8 cellular contexts compared by ENCODE assay signal in genomic region chr3:189324538-189325138, GRCh38.
DNase-seq lines count a peak whose midpoint lies in the region; ATAC-seq lines count a peak whose summit lies in the region.

No MANE protein-coding gene starts in this region.

- H3K27me3 Mint-ChIP-seq in activated CD8-positive, alpha-beta T cell treated with anti-CD3 and anti-CD28 coated beads, Interleukin-2, amount 10 ng/mL, durations not matched to agents 7 days and 5 days (ENCODE audit: low read depth) = no peaks in the 10 kb centered on the region

- peaks cover 60% of the 10 kb centered on the region for H3K36me3 Mint-ChIP-seq in activated CD8-positive, alpha-beta T cell treated with anti-CD3 and anti-CD28 coated beads, Interleukin-2, amount 10 ng/mL, durations not matched to agents 7 days and 5 days (ENCODE audit: low read depth)

- H3K27ac Mint-ChIP-seq in activated CD8-positive, alpha-beta T cell treated with anti-CD3 and anti-CD28 coated beads, Interleukin-2, amount 10 ng/mL, durations not matched to agents 7 days and 5 days = peak overlapping the region; percentile 98

- ATAC-seq in HG03342 (IDR thresholded peaks at IDR 0.05; ENCODE audit: unreplicated experiment) = peak; percentile 99
- ATAC-seq in activated CD8-positive, alpha-beta T cell treated with anti-CD3 and anti-CD28 coated beads, Interleukin-2, amount 10 ng/mL, durations not matched to agents 7 days and 5 days = peak; percentile 99

- POLR2A ChIA-PET in activated CD8-positive, alpha-beta T cell treated with anti-CD3 and anti-CD28 coated beads, Interleukin-2, amount 10 ng/mL, durations not matched to agents 7 days and 5 days (lab: Charles Lee) = interaction anchor here (1.2 kb wide), 1 partner anchor 20 kb away, joined by 3 read pairs; no protein-coding TSS in a partner anchor

- peaks cover 59% of the 10 kb centered on the region for H3K4me1 Mint-ChIP-seq in activated CD8-positive, alpha-beta T cell treated with anti-CD3 and anti-CD28 coated beads, Interleukin-2, amount 10 ng/mL, durations not matched to agents 7 days and 5 days (ENCODE audit: low read depth)

- H3K4me3 Mint-ChIP-seq in activated CD8-positive, alpha-beta T cell treated with anti-CD3 and anti-CD28 coated beads, Interleukin-2, amount 10 ng/mL, durations not matched to agents 7 days and 5 days = peak overlapping the region; percentile 70

- peak; percentile 24 for DNase-seq in AG08396 (ENCODE audit: low spot score)
- DNase-seq in GM19238 (ENCODE audit: insufficient read length, low spot score) = peak; percentile 34
- DNase-seq in NCI-H510A (lab: John Stamatoyannopoulos, UW) = peak; percentile 92
- DNase-seq in activated CD8-positive, alpha-beta T cell treated with anti-CD3 and anti-CD28 coated beads, Interleukin-2, amount 10 ng/mL, durations not matched to agents 7 days and 5 days = peak; percentile 95
- peak; percentile 17 for DNase-seq in fibroblast of peridontal ligament (ENCODE audit: extremely low read depth)
- DNase-seq in stimulated activated CD4-positive, alpha-beta T cell treated with anti-CD3 and anti-CD28 coated beads, Interleukin-4, amount 100 ng/mL, for 1 hour = peak; percentile 62
- no peak for DNase-seq in NCI-H2227 (lab: John Stamatoyannopoulos, UW; ENCODE audit: unreplicated experiment)

- peaks cover 24% of the 10 kb centered on the region for H3K9me3 Mint-ChIP-seq in activated CD8-positive, alpha-beta T cell treated with anti-CD3 and anti-CD28 coated beads, Interleukin-2, amount 10 ng/mL, durations not matched to agents 7 days and 5 days (ENCODE audit: insufficient read depth)

- CTCF ChIA-PET in activated CD8-positive, alpha-beta T cell treated with anti-CD3 and anti-CD28 coated beads, Interleukin-2, amount 10 ng/mL, durations not matched to agents 7 days and 5 days (lab: Charles Lee) = interaction anchor here (0.9 to 3.1 kb wide), 9 partner anchors 8 to 1584 kb away, joined by 3 to 16 read pairs (median 4); no protein-coding TSS in a partner anchor
